In genomic region chr1:206715120-206715519, GRCh38 we compare ENCODE assay signal across 12 cellular contexts. TPM values are rescaled to one million over a fixed set of nuclear protein-coding genes. Genes with fewer than 3 reads are reported as not detected.
A peak's percentile ranks its signal among the peaks of the same experiment; 100 is the strongest.
DNase-seq lines count a peak whose midpoint lies in the region; ATAC-seq and TF ChIP-seq lines count a peak whose summit lies in the region.
"Had no signal": no experiment of that assay in that cellular context is flagged by ENCODE, and none has a peak within 500 bp of the region (broad histone marks: within the 10 kb centered on the region; RNA-seq: fewer than 3 reads in every experiment).

No MANE protein-coding gene starts in this region.

- H3K27me3 ChIP-seq in mucosa of rectum (ENCODE audit: control insufficient read depth in 2 of 2, insufficient read depth in 2 of 2, low read length in 2 of 2) (no peaks in the 10 kb centered on the region), tibial artery (no peaks in the 10 kb centered on the region)
- H3K27me3 ChIP-seq: pancreas, SJSA1 had no signal

- no peaks in the 10 kb centered on the region for H3K27me3 Mint-ChIP-seq in activated T-helper 17 cell treated with anti-CD3 and anti-CD28 coated beads, Interleukin-2, amount 50 U/mL, for 72 hours

- H3K36me3 Mint-ChIP-seq in activated T-helper 17 cell treated with anti-CD3 and anti-CD28 coated beads, Interleukin-2, amount 50 U/mL, for 72 hours (ENCODE audit: low read depth), result peaks cover 28% of the 10 kb centered on the region

- H3K36me3 ChIP-seq in mucosa of rectum (ENCODE audit: control insufficient read depth in 2 of 2, insufficient read depth in 2 of 2, low read length in 2 of 2) (no peaks in the 10 kb centered on the region), tibial artery (no peaks in the 10 kb centered on the region)
- H3K36me3 ChIP-seq: pancreas had no signal

- intact Hi-C loops in tibial artery (cut with DNase I; ENCODE audit: low total_unique reads), result no loop called here

- no peak for ATAC-seq in activated T-helper 17 cell treated with anti-CD3 and anti-CD28 coated beads, Interleukin-2, amount 50 U/mL, for 72 hours (replicated peaks)
- ATAC-seq in GM18873 (IDR thresholded peaks at IDR 0.05; ENCODE audit: low FRiP score, unreplicated experiment), result no peak

- peak overlapping the region; percentile 84 for H3K27ac Mint-ChIP-seq in activated T-helper 17 cell treated with anti-CD3 and anti-CD28 coated beads, Interleukin-2, amount 50 U/mL, for 72 hours

- H3K27ac ChIP-seq in mucosa of rectum (ENCODE audit: low read depth in 2 of 2, low read length in 2 of 2), result peak overlapping the region; percentile 11 to 69
- peak overlapping the region; percentile 28 to 40 for H3K27ac ChIP-seq in tibial artery

- peaks cover 73% of the 10 kb centered on the region for H3K4me1 Mint-ChIP-seq in activated T-helper 17 cell treated with anti-CD3 and anti-CD28 coated beads, Interleukin-2, amount 50 U/mL, for 72 hours

- no peak for TF ChIP-seq CTCF in tibial artery (IDR thresholded peaks at IDR 0.05)

- H3K9me3 ChIP-seq in mucosa of rectum (ENCODE audit: control insufficient read depth in 2 of 2, low read length in 2 of 2), result no peaks in the 10 kb centered on the region
- no peaks in the 10 kb centered on the region for H3K9me3 ChIP-seq in tibial artery
- H3K9me3 ChIP-seq: pancreas, SJSA1 had no signal

- H3K9ac ChIP-seq in mucosa of rectum (ENCODE audit: low read depth in 1 of 2, low read length in 2 of 2), result peak overlapping the region in 1 of 2 donors; percentile 31

- DNase-seq in activated effector memory CD4-positive, alpha-beta T cell treated with anti-CD3 and anti-CD28 coated beads, Interleukin-2, amount 50 U/mL, for 16 hours, result peak; percentile 55
- no peak for DNase-seq in activated effector memory CD4-positive, alpha-beta T cell treated with Interleukin-2 at 50 U/mL for 16 hours
- DNase-seq in tibial artery, result no peak
- DNase-seq in dermis blood vessel endothelial cell, result no peak
- no peak for DNase-seq in DMS153 treated with DMSO at 0.1 percent for 48 hours (lab: John Stamatoyannopoulos, UW; ENCODE audit: unreplicated experiment)
- DNase-seq: activated CD4-positive, alpha-beta T cell treated with anti-CD3 and anti-CD28 coated beads, Interleukin-2, amount 50 U/mL, for 48 hours had no signal

- H3K4me3 ChIP-seq in mucosa of rectum (ENCODE audit: low read length in 2 of 2) (no peak overlapping the region), tibial artery (no peak overlapping the region)
- H3K4me3 ChIP-seq: pancreas, SJSA1 had no signal

- peak overlapping the region; percentile 69 for H3K4me3 Mint-ChIP-seq in activated T-helper 17 cell treated with anti-CD3 and anti-CD28 coated beads, Interleukin-2, amount 50 U/mL, for 72 hours

- H3K4me1 ChIP-seq in mucosa of rectum (ENCODE audit: control insufficient read depth in 2 of 2, insufficient read depth in 2 of 2, low read length in 2 of 2) (peaks cover 37 to 55% of the 10 kb centered on the region in 2 donors), tibial artery (peaks cover 0 to 74% (median 46%) of the 10 kb centered on the region in 4 donors)

- H3K9me3 Mint-ChIP-seq in activated T-helper 17 cell treated with anti-CD3 and anti-CD28 coated beads, Interleukin-2, amount 50 U/mL, for 72 hours, result no peaks in the 10 kb centered on the region

RNA-seq across cellular contexts. Expression of gene MAPKAPK2, which starts 30.4 kb away (rescaled TPM):
- 10 to 100 TPM; 64.6 to 85.3 TPM for total RNA-seq in activated T-helper 17 cell treated with anti-CD3 and anti-CD28 coated beads, Interleukin-2, amount 50 U/mL, for 72 hours
- total RNA-seq in dermis blood vessel endothelial cell, result 33.7 and 50.8 TPM in 2 replicates

RNA-seq across cellular contexts. Expression of gene IL19, which starts 55.5 kb away (rescaled TPM):
- not detected for total RNA-seq in activated T-helper 17 cell treated with anti-CD3 and anti-CD28 coated beads, Interleukin-2, amount 50 U/mL, for 72 hours
- not detected in 2 replicates for total RNA-seq in dermis blood vessel endothelial cell
- total RNA-seq: M059J, pancreas, SJSA1 had no signal

RNA-seq across cellular contexts. Expression of gene IL10, which starts 57.2 kb away (rescaled TPM):
- 1 to 10 TPM; 1.8 to 3.2 TPM for total RNA-seq in activated T-helper 17 cell treated with anti-CD3 and anti-CD28 coated beads, Interleukin-2, amount 50 U/mL, for 72 hours
- total RNA-seq in dermis blood vessel endothelial cell, result not detected in 2 replicates
- total RNA-seq: M059J, SJSA1 had no signal
